In genomic region chr2:191688934-191689695, GRCh38 we compare ENCODE assay signal across 8 cellular contexts. TPM values are rescaled to one million over a fixed set of nuclear protein-coding genes. Genes with fewer than 3 reads are reported as not detected.
A peak's percentile ranks its signal among the peaks of the same experiment; 100 is the strongest.
DNase-seq lines count a peak whose midpoint lies in the region; ATAC-seq, FAIRE-seq and TF ChIP-seq lines count a peak whose summit lies in the region.

No MANE protein-coding gene starts in this region.

- H3K79me2 ChIP-seq in fibroblast of lung (ENCODE audit: control insufficient read depth, insufficient read depth, low read length), result no peaks in the 10 kb centered on the region

- H4K20me1 ChIP-seq in fibroblast of lung (ENCODE audit: control insufficient read depth, extremely low read depth, insufficient read depth, low read length), result no peaks in the 10 kb centered on the region

- TF ChIP-seq CTCF in RWPE1 (conservative IDR thresholded peaks at IDR 0.05; ENCODE audit: low read depth), result no peak
- TF ChIP-seq CTCF in fibroblast of lung (conservative IDR thresholded peaks at IDR 0.05 in 1 of 2, IDR thresholded peaks at IDR 0.05 in 1 of 2; ENCODE audit: low read depth in 1 of 2, low read length in 2 of 2), result no peak
- no peak for TF ChIP-seq CTCF in GM13976 (IDR thresholded peaks at IDR 0.05; ENCODE audit: borderline replicate concordance, control extremely low read depth, extremely low read depth, insufficient read depth, missing control alignments)

- no peak overlapping the region for H3K4me3 ChIP-seq in fibroblast of lung (replicated peaks in 1 of 4; ENCODE audit: control extremely low read depth in 1 of 4, insufficient read depth in 1 of 4, low read depth in 3 of 4, low read length in 4 of 4)

- H3K27ac ChIP-seq in RWPE1, result no peak overlapping the region
- H3K27ac ChIP-seq in fibroblast of lung (ENCODE audit: insufficient read depth, low read length), result peak overlapping the region; percentile 24

- peak; percentile 96 for FAIRE-seq in H54 (lab: Jason Lieb, UNC)
- FAIRE-seq in urothelium cell line (lab: Jason Lieb, UNC), result no peak

- H3K9ac ChIP-seq in fibroblast of lung (ENCODE audit: insufficient read depth, low read length), result no peak overlapping the region

- no peak overlapping the region for H2AFZ ChIP-seq in fibroblast of lung (ENCODE audit: low read length)

- H3K4me1 ChIP-seq in fibroblast of lung (ENCODE audit: control insufficient read depth, extremely low read depth, insufficient read depth, low read length), result peaks cover 17% of the 10 kb centered on the region

- no peak for DNase-seq in H54 (ENCODE audit: insufficient read length, low spot score)
- DNase-seq in RWPE1 (ENCODE audit: low spot score), result peak; percentile 87
- DNase-seq in fibroblast of lung (ENCODE audit: low read depth in 2 of 2), result peak; percentile 57 to 90
- no peak for DNase-seq in sciatic nerve (ENCODE audit: low spot score)
- DNase-seq in NCI-H2029 (lab: John Stamatoyannopoulos, UW), result no peak
- no peak for DNase-seq in urothelium cell line (ENCODE audit: low spot score)
- no peak for DNase-seq in GM13976 (ENCODE audit: low spot score)

- CTCF ChIA-PET in RWPE1 (lab: Yijun Ruan, JAX), result interaction anchor here (0.6 to 1.0 kb wide), 2 partner anchors 118 to 134 kb away, joined by 3 to 4 read pairs; no protein-coding TSS in a partner anchor

- TF ChIP-seq POLR2A in H54 (IDR thresholded peaks at IDR 0.05; ENCODE audit: low read depth, low read length), result no peak

- no peak overlapping the region for H3K4me2 ChIP-seq in fibroblast of lung (ENCODE audit: extremely low read depth, insufficient read depth, low read length)

- no peaks in the 10 kb centered on the region for H3K27me3 ChIP-seq in fibroblast of lung (ENCODE audit: control insufficient read depth, insufficient read depth, low read length)

- ATAC-seq in sciatic nerve (peak; percentile 60), GM19467 (IDR thresholded peaks at IDR 0.05; ENCODE audit: unreplicated experiment) (no peak)

- no peaks in the 10 kb centered on the region for H3K9me3 ChIP-seq in fibroblast of lung (ENCODE audit: control insufficient read depth, insufficient read depth, low read depth, low read length)

- intact Hi-C loops in sciatic nerve (cut with DNase I), result no loop called here

- in situ Hi-C loops in GM13976 (cut with MboI; ENCODE audit: low sequenced_read_pairs, unreplicated experiment), result no loop called here

- POLR2A ChIA-PET in RWPE1 (lab: Yijun Ruan, JAX; ENCODE audit: low non-redundant PET), result interaction anchor here (0.8 to 0.9 kb wide), 2 partner anchors 11 to 12 kb away, joined by 3 read pairs; partner anchors contain the start of gene NABP1

- H3K36me3 ChIP-seq in fibroblast of lung (ENCODE audit: control insufficient read depth, insufficient read depth, low read length), result peaks cover 3% of the 10 kb centered on the region

RNA-seq across cellular contexts. Expression of gene NABP1, which starts 11.2 kb away (rescaled TPM):
- 77.8 and 117 TPM in 2 replicates for total RNA-seq in fibroblast of lung
- 64.2 and 123 TPM in 2 replicates for polyA plus RNA-seq in fibroblast of lung
- polyA plus RNA-seq in fibroblast of lung (2012), result 57.6 and 87.3 TPM in 2 replicates
- polyA minus RNA-seq in fibroblast of lung (ENCODE audit: low replicate concordance), result 8.3 and 18.8 TPM in 2 replicates
- 64.3 TPM for total RNA-seq in sciatic nerve

Comparison
In these comparisons a context has a peak if more than half of its experiments do, and no peak if none do; other contexts are left out.
1. DNase-seq: peak in RWPE1 (single experiment) and fibroblast of lung (2 of 2); none in H54 (single experiment), sciatic nerve (single experiment), NCI-H2029 (single experiment), urothelium cell line (single experiment) and GM13976 (single experiment).